Comparison of ENCODE assay signal across 22 cellular contexts in the genomic region with DNA sequence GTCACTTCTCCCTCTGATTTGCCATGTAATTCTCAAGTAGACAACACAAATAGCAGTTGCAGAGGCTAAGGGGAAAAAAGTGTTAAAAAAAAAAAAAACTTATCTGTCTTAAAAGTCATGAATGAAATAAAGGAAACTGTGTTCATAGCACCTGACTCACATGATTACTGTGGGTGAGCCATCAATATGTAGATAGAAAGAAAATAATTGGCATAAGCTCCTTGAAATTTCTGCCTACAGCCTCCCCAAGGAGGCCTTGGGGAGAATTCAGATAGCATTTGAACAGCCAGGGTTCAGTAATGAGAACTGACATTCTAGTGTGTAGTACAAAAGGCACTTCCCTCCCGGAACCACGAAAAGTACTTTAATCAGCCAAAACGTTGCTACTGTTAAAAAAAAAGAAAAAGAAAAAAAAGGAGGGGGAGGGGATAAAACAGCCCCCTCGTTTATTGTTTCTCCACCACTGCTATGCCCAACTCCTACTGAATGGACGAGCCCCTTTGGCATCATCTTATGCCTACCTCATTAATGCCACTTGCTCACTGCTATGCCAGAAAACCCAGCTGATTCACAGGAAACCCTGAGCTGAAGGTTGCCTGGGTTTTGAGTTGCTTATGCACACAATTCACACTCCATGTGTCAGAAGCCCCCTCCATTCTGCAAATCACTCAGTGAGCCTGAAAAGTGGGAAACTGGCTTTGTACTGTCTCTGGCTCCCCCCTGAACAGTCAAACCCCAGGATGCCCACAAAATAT.
DNase-seq lines count a peak whose midpoint lies in the region; ATAC-seq and TF ChIP-seq lines count a peak whose summit lies in the region.
"Had no signal": no experiment of that assay in that cellular context is flagged by ENCODE, and none has a peak within 500 bp of the region (broad histone marks: within the 10 kb centered on the region; RNA-seq: fewer than 3 reads in every experiment).

No MANE protein-coding gene starts in this region.

- H3K4me2 ChIP-seq in skeletal muscle satellite cell (ENCODE audit: low read length): no peak overlapping the region
- H3K4me2 ChIP-seq: hepatocyte, PC-9 had no signal

- H3K36me3 Mint-ChIP-seq in activated CD4-positive, alpha-beta T cell treated with anti-CD3 and anti-CD28 coated beads, Interleukin-2, amount 10 ng/mL, durations not matched to agents 24 days and 14 days (ENCODE audit: low read depth): no peaks in the 10 kb centered on the region

- H3K9me3 ChIP-seq in skeletal muscle satellite cell (replicated peaks; ENCODE audit: low read length) (no peaks in the 10 kb centered on the region), vagina (no peaks in the 10 kb centered on the region)
- H3K9me3 ChIP-seq: esophagus muscularis mucosa, testis had no signal

- no peaks in the 10 kb centered on the region for H3K27me3 ChIP-seq in skeletal muscle satellite cell (ENCODE audit: control insufficient read depth, insufficient read depth, low read length)
- H3K27me3 ChIP-seq in vagina: no peaks in the 10 kb centered on the region
- H3K27me3 ChIP-seq: esophagus muscularis mucosa, hepatocyte, testis had no signal

- H3K27ac Mint-ChIP-seq in activated CD4-positive, alpha-beta T cell treated with anti-CD3 and anti-CD28 coated beads, Interleukin-2, amount 10 ng/mL, durations not matched to agents 24 days and 14 days: peak overlapping the region; percentile 34

- H3K9ac ChIP-seq in skeletal muscle satellite cell (ENCODE audit: low read depth, low read length): peak overlapping the region; percentile 65

- no peak for TF ChIP-seq POLR2A in vagina (IDR thresholded peaks at IDR 0.05)

- H3K36me3 ChIP-seq in skeletal muscle satellite cell (ENCODE audit: insufficient read depth, low read length): no peaks in the 10 kb centered on the region
- no peaks in the 10 kb centered on the region for H3K36me3 ChIP-seq in vagina
- H3K36me3 ChIP-seq: esophagus muscularis mucosa had no signal

- H3K4me1 Mint-ChIP-seq in activated CD4-positive, alpha-beta T cell treated with anti-CD3 and anti-CD28 coated beads, Interleukin-2, amount 10 ng/mL, durations not matched to agents 24 days and 14 days: peaks cover 32% of the 10 kb centered on the region

- peak; percentile 59 for DNase-seq in activated CD4-positive, alpha-beta T cell treated with anti-CD3 and anti-CD28 coated beads, Interleukin-2, amount 10 ng/mL, durations not matched to agents 24 days and 14 days
- DNase-seq in activated CD4-positive, alpha-beta T cell treated with anti-CD3 and anti-CD28 coated beads, Interleukin-2, amount 50 U/mL, for 1 hour: no peak
- peak; percentile 58 for DNase-seq in M059J (ENCODE audit: low read depth)
- DNase-seq in epithelial cell of prostate (ENCODE audit: low read depth, low spot score): no peak
- no peak for DNase-seq in 8988T
- DNase-seq in vagina (ENCODE audit: extremely low spot score in 2 of 2): no peak
- DNase-seq: activated CD4-positive, alpha-beta T cell treated with anti-CD3 and anti-CD28 coated beads for 4 hours; activated naive CD4-positive, alpha-beta T cell treated with Interleukin-2 at 50 U/mL for 16 hours; cerebellar nuclear complex; COR-L47; GOT3; KG1; NCI-H1694; NCI-H524 treated with DMSO at 0.1 percent for 48 hours; PC-9 had no signal

- no peaks in the 10 kb centered on the region for H3K27me3 Mint-ChIP-seq in activated CD4-positive, alpha-beta T cell treated with anti-CD3 and anti-CD28 coated beads, Interleukin-2, amount 10 ng/mL, durations not matched to agents 24 days and 14 days

- intact Hi-C loops in activated CD4-positive, alpha-beta T cell treated with anti-CD3 and anti-CD28 coated beads, Interleukin-2, amount 10 ng/mL, durations not matched to agents 24 days and 14 days (cut with micrococcal nuclease): no loop called here
- intact Hi-C loops in vagina (cut with DNase I): loop anchor here (10.0 kb wide), 1 partner anchor 66 kb away; a partner anchor contains a TSS

- H3K9me3 Mint-ChIP-seq in activated CD4-positive, alpha-beta T cell treated with anti-CD3 and anti-CD28 coated beads, Interleukin-2, amount 10 ng/mL, durations not matched to agents 24 days and 14 days: peaks cover 14% of the 10 kb centered on the region
- H3K9me3 Mint-ChIP-seq: neural crest cell had no signal

- no peak for ATAC-seq in GM18517 (IDR thresholded peaks at IDR 0.05; ENCODE audit: unreplicated experiment)

- H3K4me1 ChIP-seq in skeletal muscle satellite cell (ENCODE audit: control insufficient read depth, insufficient read depth, low read length) (peaks cover 40% of the 10 kb centered on the region), vagina (peaks cover 17% of the 10 kb centered on the region)

- H3K27ac ChIP-seq in epithelial cell of prostate (peak overlapping the region; percentile 30), vagina (no peak overlapping the region)
- H3K27ac ChIP-seq: hepatocyte, PC-9 had no signal

- TF ChIP-seq CTCF in vagina (IDR thresholded peaks at IDR 0.05): no peak

- H3K4me3 ChIP-seq in skeletal muscle satellite cell (ENCODE audit: low read length) (no peak overlapping the region), vagina (no peak overlapping the region)
- H3K4me3 ChIP-seq: esophagus muscularis mucosa, hepatocyte, PC-9, skin epidermis, testis had no signal

- H3K4me3 Mint-ChIP-seq in activated CD4-positive, alpha-beta T cell treated with anti-CD3 and anti-CD28 coated beads, Interleukin-2, amount 10 ng/mL, durations not matched to agents 24 days and 14 days: no peak overlapping the region
- H3K4me3 Mint-ChIP-seq: neural crest cell had no signal

Comparison
In these comparisons a context has a peak if more than half of its experiments do, and no peak if none do; other contexts are left out.
1. DNase-seq: peak in activated CD4-positive, alpha-beta T cell treated with anti-CD3 and anti-CD28 coated beads, Interleukin-2, amount 10 ng/mL, durations not matched to agents 24 days and 14 days (single experiment) and M059J (single experiment); none in activated CD4-positive, alpha-beta T cell treated with anti-CD3 and anti-CD28 coated beads, Interleukin-2, amount 50 U/mL, for 1 hour (single experiment), epithelial cell of prostate (single experiment), 8988T (single experiment) and vagina (0 of 2).